In the genomic region with DNA sequence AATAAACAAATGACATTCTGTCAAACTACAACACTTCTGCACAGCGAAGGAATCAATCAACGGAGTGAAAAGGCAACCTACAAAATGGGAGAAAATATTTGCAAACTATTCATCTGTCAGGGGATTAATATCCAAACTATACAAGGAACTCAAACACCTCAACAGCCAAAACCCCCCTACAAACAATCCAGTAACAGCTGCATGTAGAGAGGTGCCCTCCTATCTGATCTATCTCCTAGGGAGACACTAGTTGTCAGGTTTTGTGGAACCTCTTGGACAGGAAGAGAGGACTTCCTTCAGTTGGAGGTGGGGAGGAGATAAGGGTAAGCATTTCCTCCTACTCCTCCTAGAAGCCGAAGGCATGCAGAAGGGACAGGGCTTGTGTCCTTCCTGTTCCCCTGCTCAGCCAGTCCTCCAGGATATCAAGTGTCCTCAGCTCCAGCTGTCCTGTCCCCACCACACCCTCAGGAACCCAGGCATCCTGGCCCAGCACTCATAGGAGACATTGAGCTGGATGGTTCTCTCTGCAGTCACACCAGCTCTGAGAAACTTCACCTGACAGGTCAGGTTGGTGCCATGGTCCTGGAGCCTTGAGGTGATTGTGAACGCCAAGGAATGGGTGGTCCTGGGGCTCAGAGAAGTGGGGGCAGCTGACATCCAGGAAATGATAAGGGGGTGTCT, we compare ENCODE assay signal across 27 cellular contexts. TPM values are rescaled to one million over a fixed set of nuclear protein-coding genes. Genes with fewer than 3 reads are reported as not detected.
DNase-seq lines count a peak whose midpoint lies in the region; ATAC-seq, FAIRE-seq and TF ChIP-seq lines count a peak whose summit lies in the region.
"Had no signal": no experiment of that assay in that cellular context is flagged by ENCODE, and none has a peak within 500 bp of the region (broad histone marks: within the 10 kb centered on the region; RNA-seq: fewer than 3 reads in every experiment).

No MANE protein-coding gene starts in this region.

- H3K18ac ChIP-seq in H1 (ENCODE audit: extremely low read depth, low read length) = no peak overlapping the region

- TF ChIP-seq RAD21 in H1 (IDR thresholded peaks at IDR 0.05 in 1 of 2, conservative IDR thresholded peaks at IDR 0.05 in 1 of 2; ENCODE audit: low read depth in 2 of 2, low read length in 2 of 2) = no peak

- POLR2A ChIA-PET in H1 (lab: Charles Lee; ENCODE audit: partially characterized antibody) = no interaction called here

- H3K9ac ChIP-seq in H1 (replicated peaks in 1 of 4; ENCODE audit: extremely low read depth in 1 of 4, low read depth in 3 of 4, low read length in 3 of 4) = no peak overlapping the region
- H3K9ac ChIP-seq: neural progenitor cell had no signal

- no peak overlapping the region for H3K4ac ChIP-seq in H1 (replicated peaks; ENCODE audit: insufficient read length, low read depth, low read length)

- no peaks in the 10 kb centered on the region for H3K79me1 ChIP-seq in H1 (ENCODE audit: low read depth, low read length)

- ATAC-seq in HG03565 (IDR thresholded peaks at IDR 0.05; ENCODE audit: unreplicated experiment) (no peak), HG02885 (IDR thresholded peaks at IDR 0.05; ENCODE audit: poor library complexity, unreplicated experiment) (no peak)
- ATAC-seq: lower lobe of right lung, T-cell had no signal

- H2BK15ac ChIP-seq in H1 (ENCODE audit: low read length) = no peak overlapping the region

- WGBS in H1 (ENCODE audit: extremely low coverage in 1 of 2, insufficient coverage in 1 of 2, insufficient read length in 1 of 2, insufficient replicate concordance in 2 of 2, low coverage in 1 of 2, low lambda C conversion rate in 2 of 2, missing lambda C conversion rate in 1 of 2), 2 experiments = 69% methylated on average over 3 of the region's 4 CpGs; no CpG with 5 or more reads in 1 of the 2 experiments

- no peak overlapping the region for H3K4me2 ChIP-seq in H1 (ENCODE audit: insufficient read depth in 1 of 2, low read depth in 2 of 2, low read length in 2 of 2)
- H3K4me2 ChIP-seq: neural progenitor cell had no signal

- H2AFZ ChIP-seq in H1 (ENCODE audit: low read length) = no peak overlapping the region
- H2AFZ ChIP-seq: neural progenitor cell had no signal

- TF ChIP-seq EP300 in H1 (IDR thresholded peaks at IDR 0.05; ENCODE audit: borderline replicate concordance in 1 of 2, low read depth in 2 of 2, low read length in 2 of 2) = no peak

- H4K91ac ChIP-seq in H1 (replicated peaks; ENCODE audit: insufficient read length, low read length) = no peak overlapping the region

- H2BK20ac ChIP-seq in H1 (ENCODE audit: low read length) = no peak overlapping the region

- TF ChIP-seq CTCF in H1 (IDR thresholded peaks at IDR 0.05; ENCODE audit: control extremely low read depth in 1 of 3, insufficient read depth in 1 of 3, low read depth in 1 of 3, low read length in 3 of 3) (no peak), GM10266 (IDR thresholded peaks at IDR 0.05; ENCODE audit: control insufficient read depth, insufficient read depth, low read depth, missing control alignments) (no peak)

- H3K4me1 ChIP-seq in H1 (replicated peaks in 1 of 4; ENCODE audit: control insufficient read depth in 3 of 4, insufficient read depth in 4 of 4, low read length in 3 of 4) = no peaks in the 10 kb centered on the region
- H3K4me1 ChIP-seq: esophagus muscularis mucosa, lower lobe of right lung, neural progenitor cell, suprapubic skin, vagina had no signal

- H3K9me3 ChIP-seq in H1 (ENCODE audit: insufficient read depth in 2 of 2, low read depth in 1 of 2, low read length in 1 of 2) = peaks cover 0 to 18% of the 10 kb centered on the region in 2 experiments; a peak in 2 of 4 replicates
- H3K9me3 ChIP-seq: esophagus muscularis mucosa, lower lobe of right lung, suprapubic skin, vagina had no signal

- CTCF ChIA-PET in H1 (lab: Charles Lee; ENCODE audit: partially characterized antibody) = interaction anchor here (0.8 to 2.3 kb wide), 8 partner anchors 19 to 299 kb away, joined by 3 to 6 read pairs (median 3); no protein-coding TSS in a partner anchor

- no peak overlapping the region for H2BK5ac ChIP-seq in H1 (ENCODE audit: low read depth, low read length)

- no peak overlapping the region for H3K14ac ChIP-seq in H1 (ENCODE audit: insufficient read length)

- DNase-seq in AML-193 (lab: John Stamatoyannopoulos, UW) (peak; percentile 56 to 60), GF-D8 (lab: John Stamatoyannopoulos, UW) (peak; percentile 96), OCI-M1 (lab: John Stamatoyannopoulos, UW) (peak; percentile 79), H1 (ENCODE audit: low read depth in 1 of 2, low spot score in 2 of 2) (no peak), GM10266 (ENCODE audit: extremely low spot score) (no peak), SIG-M5 (lab: John Stamatoyannopoulos, UW) (no peak)
- DNase-seq: ACHN; activated gamma-delta T cell; effector CD8-positive, alpha-beta T cell; hippocampal formation; lower lobe of right lung; NCI-H1694 treated with DMSO at 0.1 percent for 48 hours; NCI-H2171 treated with DMSO at 0.1 percent for 48 hours; NCI-H526; T-cell had no signal

- no peaks in the 10 kb centered on the region for H3K23me2 ChIP-seq in H1 (ENCODE audit: low read depth, low read length)

- H4K5ac ChIP-seq in H1 (ENCODE audit: insufficient read length, low read depth, low read length) = no peak overlapping the region

- H3K56ac ChIP-seq in H1 (replicated peaks; ENCODE audit: insufficient read length, low read depth, low read length) = no peak overlapping the region

- H3K27me3 ChIP-seq in H1 (replicated peaks in 1 of 4; ENCODE audit: control insufficient read depth in 3 of 4, extremely low read depth in 1 of 4, insufficient read depth in 3 of 4, low read length in 3 of 4) = no peaks in the 10 kb centered on the region; a peak in 1 of 7 replicates
- H3K27me3 ChIP-seq: vagina had no signal

- H3K4me3 ChIP-seq in H1 (ENCODE audit: extremely low read depth in 1 of 4, insufficient read depth in 2 of 4, low read depth in 3 of 4, low read length in 4 of 4) = no peak overlapping the region
- H3K4me3 ChIP-seq: esophagus muscularis mucosa, lower lobe of right lung, neural progenitor cell, suprapubic skin, vagina had no signal

- FAIRE-seq in H1 (lab: Jason Lieb, UNC) = no peak
- FAIRE-seq: frontal cortex, keratinocyte had no signal

- TF ChIP-seq POLR2A in H1 (IDR thresholded peaks at IDR 0.05; ENCODE audit: control extremely low read depth in 1 of 2, low read depth in 2 of 2, low read length in 2 of 2) = no peak

- H3K23ac ChIP-seq in H1 (ENCODE audit: insufficient read length) = no peak overlapping the region

- H2BK12ac ChIP-seq in H1 (ENCODE audit: low read depth, low read length) = no peak overlapping the region

- H4K8ac ChIP-seq in H1 (ENCODE audit: extremely low read depth, insufficient read depth, low read length) = no peak overlapping the region

- no peak overlapping the region for H3K27ac ChIP-seq in H1 (ENCODE audit: low read depth, low read length)
- H3K27ac ChIP-seq: esophagus muscularis mucosa, lower lobe of right lung, neural progenitor cell, suprapubic skin, vagina had no signal

- H3K36me3 ChIP-seq in H1 (ENCODE audit: control insufficient read depth in 2 of 4, insufficient read depth in 4 of 4, low read length in 3 of 4) = no peaks in the 10 kb centered on the region
- H3K36me3 ChIP-seq: esophagus muscularis mucosa, lower lobe of right lung, neural progenitor cell, suprapubic skin, vagina had no signal

- no peaks in the 10 kb centered on the region for H3K79me2 ChIP-seq in H1 (ENCODE audit: control insufficient read depth in 1 of 2, insufficient read depth in 2 of 2, low read length in 2 of 2)

- no peak overlapping the region for H2BK120ac ChIP-seq in H1 (replicated peaks; ENCODE audit: low read depth, low read length)

- no peaks in the 10 kb centered on the region for H4K20me1 ChIP-seq in H1 (replicated peaks in 1 of 2; ENCODE audit: control insufficient read depth in 1 of 2, insufficient read depth in 2 of 2, low read length in 2 of 2)

- peak overlapping the region; percentile 53; the same call in 1 of the 2 replicates for H2AK5ac ChIP-seq in H1 (ENCODE audit: low read depth, low read length)

RNA-seq across cellular contexts. Expression of a gene that starts 9.8 kb away (rescaled TPM):
- total RNA-seq in H1 (2021; fragmentation: NEBNext Ultra II Directional; extraction: Animal tissue kit (Norgen Biotek cat#: 25700)) = not detected in 2 replicates
- polyA plus RNA-seq in H1 (2011; rRNA removed) = not detected in 2 replicates
- not detected for polyA plus RNA-seq in H1 (2011; cell fraction: cytosol; rRNA removed)
- not detected for polyA plus RNA-seq in H1 (2011; cell fraction: nucleus; rRNA removed)
- polyA plus RNA-seq in H1 (2012, experiment 1 of 2) = not detected in 4 replicates
- not detected for polyA plus RNA-seq in H1 (2012, experiment 2 of 2)
- polyA plus RNA-seq in H1 (2013, experiment 1 of 2) = not detected
- not detected for polyA plus RNA-seq in H1 (2013, experiment 2 of 2)
- not detected in 2 replicates for polyA minus RNA-seq in H1 (2011; rRNA and poly(A)+ RNA removed)
- not detected for polyA minus RNA-seq in H1 (2011; cell fraction: cytosol; rRNA and poly(A)+ RNA removed)
- not detected for polyA minus RNA-seq in H1 (2011; cell fraction: nucleus; rRNA and poly(A)+ RNA removed)
- total RNA-seq: chondrocyte, G401, T-cell, vagina had no signal
- polyA plus RNA-seq: CD14-positive monocyte, keratinocyte had no signal

RNA-seq across cellular contexts. Expression of a gene that starts 10.3 kb away (rescaled TPM):
- not detected in 2 replicates for total RNA-seq in H1 (2021; fragmentation: NEBNext Ultra II Directional; extraction: Animal tissue kit (Norgen Biotek cat#: 25700))
- not detected in 2 replicates for polyA plus RNA-seq in H1 (2011; rRNA removed)
- not detected for polyA plus RNA-seq in H1 (2011; cell fraction: cytosol; rRNA removed)
- not detected for polyA plus RNA-seq in H1 (2011; cell fraction: nucleus; rRNA removed)
- not detected in 4 replicates for polyA plus RNA-seq in H1 (2012, experiment 1 of 2)
- not detected for polyA plus RNA-seq in H1 (2012, experiment 2 of 2)
- polyA plus RNA-seq in H1 (2013, experiment 1 of 2) = not detected
- not detected for polyA plus RNA-seq in H1 (2013, experiment 2 of 2)
- polyA minus RNA-seq in H1 (2011; rRNA and poly(A)+ RNA removed) = not detected in 2 replicates
- not detected for polyA minus RNA-seq in H1 (2011; cell fraction: cytosol; rRNA and poly(A)+ RNA removed)
- not detected for polyA minus RNA-seq in H1 (2011; cell fraction: nucleus; rRNA and poly(A)+ RNA removed)
- total RNA-seq: chondrocyte, esophagus muscularis mucosa, frontal cortex, G401, lower lobe of right lung, posterior vena cava, suprapubic skin, T-cell, vagina had no signal
- polyA plus RNA-seq: CD14-positive monocyte, keratinocyte had no signal

RNA-seq across cellular contexts. Expression of a gene that starts 33.6 kb away (rescaled TPM):
- total RNA-seq in H1 (2021; fragmentation: NEBNext Ultra II Directional; extraction: Animal tissue kit (Norgen Biotek cat#: 25700)) = not detected in 2 replicates
- not detected in 2 replicates for polyA plus RNA-seq in H1 (2011; rRNA removed)
- not detected for polyA plus RNA-seq in H1 (2011; cell fraction: cytosol; rRNA removed)
- not detected for polyA plus RNA-seq in H1 (2011; cell fraction: nucleus; rRNA removed)
- not detected in 4 replicates for polyA plus RNA-seq in H1 (2012, experiment 1 of 2)
- not detected for polyA plus RNA-seq in H1 (2012, experiment 2 of 2)
- not detected for polyA plus RNA-seq in H1 (2013, experiment 1 of 2)
- polyA plus RNA-seq in H1 (2013, experiment 2 of 2) = not detected
- not detected in 2 replicates for polyA minus RNA-seq in H1 (2011; rRNA and poly(A)+ RNA removed)
- not detected for polyA minus RNA-seq in H1 (2011; cell fraction: cytosol; rRNA and poly(A)+ RNA removed)
- polyA minus RNA-seq in H1 (2011; cell fraction: nucleus; rRNA and poly(A)+ RNA removed) = not detected
- total RNA-seq: chondrocyte, frontal cortex, G401, suprapubic skin, T-cell, vagina had no signal
- polyA plus RNA-seq: keratinocyte had no signal

RNA-seq across cellular contexts. Expression of a gene that starts 50.6 kb away (rescaled TPM):
- total RNA-seq in H1 (2021; fragmentation: NEBNext Ultra II Directional; extraction: Animal tissue kit (Norgen Biotek cat#: 25700)) = not detected in 2 replicates
- polyA plus RNA-seq in H1 (2011; rRNA removed) = 0.06 TPM in 1 of 2 replicates, not detected in the other
- polyA plus RNA-seq in H1 (2011; cell fraction: cytosol; rRNA removed) = 0.05 TPM
- not detected for polyA plus RNA-seq in H1 (2011; cell fraction: nucleus; rRNA removed)
- 0.68 to 1.4 TPM (median 0.97 TPM) in 4 replicates for polyA plus RNA-seq in H1 (2012, experiment 1 of 2)
- 0.33 TPM for polyA plus RNA-seq in H1 (2012, experiment 2 of 2)
- polyA plus RNA-seq in H1 (2013, experiment 1 of 2) = 0.08 TPM
- polyA plus RNA-seq in H1 (2013, experiment 2 of 2) = 0.04 TPM
- not detected in 2 replicates for polyA minus RNA-seq in H1 (2011; rRNA and poly(A)+ RNA removed)
- polyA minus RNA-seq in H1 (2011; cell fraction: cytosol; rRNA and poly(A)+ RNA removed) = not detected
- polyA minus RNA-seq in H1 (2011; cell fraction: nucleus; rRNA and poly(A)+ RNA removed) = not detected
- total RNA-seq: chondrocyte, G401 had no signal
- polyA plus RNA-seq: keratinocyte had no signal

Comparison
In these comparisons a context has a peak if more than half of its experiments do, and no peak if none do; other contexts are left out.
1. DNase-seq: peak in AML-193 (2 of 2), GF-D8 (single experiment) and OCI-M1 (single experiment); none in H1 (0 of 2), GM10266 (single experiment) and SIG-M5 (single experiment).